21 cellular contexts compared by ENCODE assay signal in genomic region chr13:27081893-27082292, GRCh38.
A peak's percentile ranks its signal among the peaks of the same experiment; 100 is the strongest.
DNase-seq lines count a peak whose midpoint lies in the region; ATAC-seq and TF ChIP-seq lines count a peak whose summit lies in the region.
"Had no signal": no experiment of that assay in that cellular context is flagged by ENCODE, and none has a peak within 500 bp of the region (broad histone marks: within the 10 kb centered on the region; RNA-seq: fewer than 3 reads in every experiment).

No MANE protein-coding gene starts in this region.

- DNase-seq in T-helper 1 cell (no peak), DND-41 (no peak), T-helper 17 cell (no peak), caudate nucleus (lab: John Stamatoyannopoulos, UW) (no peak), RKO (ENCODE audit: low spot score) (no peak)
- DNase-seq: Caco-2; CD4-positive, CD25-positive, alpha-beta regulatory T cell; CD8-positive, alpha-beta T cell; DMS153; EL; GDM1; H7; HCEC 1CT had no signal

- H3K27me3 Mint-ChIP-seq in T-helper 1 cell treated with Interleukin-12 subunit alpha and Interleukin-12 subunit beta and Interleukin-4 antibody, amounts not matched to agents 30 μg/mL and 1 μg/mL, for 36 hours (ENCODE audit: low read depth), result no peaks in the 10 kb centered on the region
- no peaks in the 10 kb centered on the region for H3K27me3 Mint-ChIP-seq in T-helper 17 cell
- H3K27me3 Mint-ChIP-seq in activated T-helper 17 cell treated with anti-CD3 and anti-CD28 coated beads, Interleukin-2, amount 50 U/mL, for 72 hours, result no peaks in the 10 kb centered on the region
- H3K27me3 Mint-ChIP-seq: B cell; CD4-positive, CD25-positive, alpha-beta regulatory T cell had no signal

- H3K27ac ChIP-seq in DND-41 (ENCODE audit: low read length) (no peak overlapping the region), caudate nucleus (ENCODE audit: low read depth, low read length) (no peak overlapping the region)
- H3K27ac ChIP-seq: 22Rv1, BLaER1, C4-2B had no signal

- H3K9me3 ChIP-seq in DND-41 (ENCODE audit: insufficient read depth, low read length, severe bottlenecking), result no peaks in the 10 kb centered on the region
- no peaks in the 10 kb centered on the region for H3K9me3 ChIP-seq in T-helper 17 cell (ENCODE audit: control insufficient read depth, low read length, poor library complexity, severe bottlenecking)
- H3K9me3 ChIP-seq: BLaER1, Caco-2 had no signal

- no peaks in the 10 kb centered on the region for H3K4me1 ChIP-seq in DND-41 (ENCODE audit: insufficient read depth, low read length)
- H3K4me1 ChIP-seq: BLaER1, Caco-2 had no signal

- TF ChIP-seq CTCF in DND-41 (IDR thresholded peaks at IDR 0.05; ENCODE audit: borderline replicate concordance, extremely low read depth, low read length, poor library complexity, severe bottlenecking), result no peak

- H3K4me3 Mint-ChIP-seq in T-helper 1 cell treated with Interleukin-12 subunit alpha and Interleukin-12 subunit beta and Interleukin-4 antibody, amounts not matched to agents 30 μg/mL and 1 μg/mL, for 36 hours, result no peak overlapping the region
- no peak overlapping the region for H3K4me3 Mint-ChIP-seq in T-helper 17 cell
- H3K4me3 Mint-ChIP-seq in activated T-helper 17 cell treated with anti-CD3 and anti-CD28 coated beads, Interleukin-2, amount 50 U/mL, for 72 hours, result no peak overlapping the region
- H3K4me3 Mint-ChIP-seq: B cell; CD4-positive, CD25-positive, alpha-beta regulatory T cell; CD8-positive, alpha-beta T cell had no signal

- peak overlapping the region; percentile 34 for H3K27ac Mint-ChIP-seq in T-helper 1 cell treated with Interleukin-12 subunit alpha and Interleukin-12 subunit beta and Interleukin-4 antibody, amounts not matched to agents 30 μg/mL and 1 μg/mL, for 36 hours
- peak overlapping the region; percentile 27 for H3K27ac Mint-ChIP-seq in T-helper 17 cell
- H3K27ac Mint-ChIP-seq in activated T-helper 17 cell treated with anti-CD3 and anti-CD28 coated beads, Interleukin-2, amount 50 U/mL, for 72 hours, result peak overlapping the region; percentile 31
- H3K27ac Mint-ChIP-seq: B cell; CD4-positive, CD25-positive, alpha-beta regulatory T cell; CD8-positive, alpha-beta T cell had no signal

- H3K4me2 ChIP-seq in DND-41 (ENCODE audit: insufficient read depth, low read length), result no peak overlapping the region
- H3K4me2 ChIP-seq: BLaER1 had no signal

- peaks cover 32% of the 10 kb centered on the region for H3K36me3 Mint-ChIP-seq in T-helper 1 cell treated with Interleukin-12 subunit alpha and Interleukin-12 subunit beta and Interleukin-4 antibody, amounts not matched to agents 30 μg/mL and 1 μg/mL, for 36 hours (ENCODE audit: low read depth)
- peaks cover 15% of the 10 kb centered on the region for H3K36me3 Mint-ChIP-seq in T-helper 17 cell (ENCODE audit: low read depth)
- peaks cover 81% of the 10 kb centered on the region for H3K36me3 Mint-ChIP-seq in activated T-helper 17 cell treated with anti-CD3 and anti-CD28 coated beads, Interleukin-2, amount 50 U/mL, for 72 hours (ENCODE audit: low read depth)

- H3K9me3 Mint-ChIP-seq in T-helper 1 cell treated with Interleukin-12 subunit alpha and Interleukin-12 subunit beta and Interleukin-4 antibody, amounts not matched to agents 30 μg/mL and 1 μg/mL, for 36 hours, result no peaks in the 10 kb centered on the region
- H3K9me3 Mint-ChIP-seq in activated T-helper 17 cell treated with anti-CD3 and anti-CD28 coated beads, Interleukin-2, amount 50 U/mL, for 72 hours, result no peaks in the 10 kb centered on the region
- H3K9me3 Mint-ChIP-seq: CD8-positive, alpha-beta T cell had no signal

- H3K4me3 ChIP-seq in DND-41 (ENCODE audit: low read depth in 1 of 2, low read length in 2 of 2), result no peak overlapping the region
- H3K4me3 ChIP-seq: BLaER1, GM12878 had no signal

- H3K9ac ChIP-seq in DND-41 (ENCODE audit: low read depth, low read length), result no peak overlapping the region
- H3K9ac ChIP-seq: BLaER1 had no signal

- peaks cover 33% of the 10 kb centered on the region for H3K36me3 ChIP-seq in DND-41 (ENCODE audit: insufficient read depth, low read length)

- peaks cover 15% of the 10 kb centered on the region for H3K4me1 Mint-ChIP-seq in T-helper 1 cell treated with Interleukin-12 subunit alpha and Interleukin-12 subunit beta and Interleukin-4 antibody, amounts not matched to agents 30 μg/mL and 1 μg/mL, for 36 hours (ENCODE audit: low read depth)
- H3K4me1 Mint-ChIP-seq in T-helper 17 cell, result peaks cover 16% of the 10 kb centered on the region
- peaks cover 17% of the 10 kb centered on the region for H3K4me1 Mint-ChIP-seq in activated T-helper 17 cell treated with anti-CD3 and anti-CD28 coated beads, Interleukin-2, amount 50 U/mL, for 72 hours

- 0 out of 2 replicates have a peak, but pooled peaks cover 2% of the 10 kb centered on the region for H4K20me1 ChIP-seq in DND-41 (ENCODE audit: insufficient read depth, low read length)
- H4K20me1 ChIP-seq: BLaER1 had no signal

- no peaks in the 10 kb centered on the region for H3K79me2 ChIP-seq in DND-41 (ENCODE audit: insufficient read depth, low read length)

- ATAC-seq in DND-41 (ENCODE audit: insufficient read depth, low read depth) (0 out of 3 replicates have a peak, but pooled peaks have one; percentile 33), T-helper 17 cell (no peak), HG03108 (IDR thresholded peaks at IDR 0.05; ENCODE audit: unreplicated experiment) (no peak)
- no peak for ATAC-seq in activated T-helper 17 cell treated with anti-CD3 and anti-CD28 coated beads, Interleukin-2, amount 50 U/mL, for 72 hours (replicated peaks)
- ATAC-seq: CD8-positive, alpha-beta T cell; GM12878 had no signal

- no peaks in the 10 kb centered on the region for H3K27me3 ChIP-seq in DND-41 (ENCODE audit: insufficient read depth, low read length, poor library complexity)
- H3K27me3 ChIP-seq: BLaER1 had no signal

- H2AFZ ChIP-seq in DND-41 (ENCODE audit: low read depth, low read length), result no peak overlapping the region
